Comparison of ENCODE assay signal across 14 cellular contexts in the genomic region with DNA sequence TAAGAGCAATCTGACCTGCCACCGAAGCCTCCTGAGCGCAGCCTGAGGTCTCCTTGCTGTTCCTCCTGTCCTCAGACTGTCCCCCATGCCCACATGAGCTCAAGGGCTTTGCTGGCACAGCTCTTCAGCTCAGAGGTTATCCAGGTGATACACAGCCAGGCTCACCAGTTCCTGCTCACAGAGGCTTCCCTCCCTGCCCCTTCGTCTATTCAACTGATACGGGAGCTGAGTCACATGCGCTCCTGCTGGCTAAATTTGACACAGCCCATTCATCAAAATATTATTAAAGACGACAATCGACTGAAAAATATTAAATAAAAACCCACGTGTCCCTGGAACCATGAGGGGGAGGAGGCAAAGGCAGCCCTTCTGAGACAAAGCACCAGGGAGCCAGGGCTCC. TPM values are rescaled to one million over a fixed set of nuclear protein-coding genes. Genes with fewer than 3 reads are reported as not detected.
DNase-seq lines count a peak whose midpoint lies in the region; ATAC-seq, FAIRE-seq and TF ChIP-seq lines count a peak whose summit lies in the region.
"Had no signal": no experiment of that assay in that cellular context is flagged by ENCODE, and none has a peak within 500 bp of the region (broad histone marks: within the 10 kb centered on the region; RNA-seq: fewer than 3 reads in every experiment).

No MANE protein-coding gene starts in this region.

- peak overlapping the region; percentile 40 for H3K27ac Mint-ChIP-seq in activated T-cell treated with anti-CD3 and anti-CD28 coated beads, Interleukin-2, amount 50 U/mL, for 24 hours
- H3K27ac Mint-ChIP-seq: activated CD4-positive, alpha-beta T cell treated with anti-CD3 and anti-CD28 coated beads for 36 hours had no signal

- no peaks in the 10 kb centered on the region for H3K9me3 ChIP-seq in subcutaneous abdominal adipose tissue (ENCODE audit: control insufficient read depth in 5 of 5, low read length in 5 of 5)

- no peak for ATAC-seq in activated T-cell treated with anti-CD3 and anti-CD28 coated beads, Interleukin-2, amount 50 U/mL, for 4 hours
- ATAC-seq in left ventricle myocardium superior = peak; percentile 63
- ATAC-seq: activated CD4-positive, alpha-beta T cell treated with anti-CD3 and anti-CD28 coated beads for 36 hours had no signal

- H3K27me3 ChIP-seq in bronchial epithelial cell (ENCODE audit: control insufficient read depth, insufficient read depth, low read length) (no peaks in the 10 kb centered on the region), subcutaneous abdominal adipose tissue (ENCODE audit: control insufficient read depth in 5 of 5, insufficient read depth in 4 of 5, low read length in 5 of 5) (no peaks in the 10 kb centered on the region)

- H3K27me3 Mint-ChIP-seq in activated T-cell treated with anti-CD3 and anti-CD28 coated beads, Interleukin-2, amount 50 U/mL, for 24 hours = no peaks in the 10 kb centered on the region
- no peaks in the 10 kb centered on the region for H3K27me3 Mint-ChIP-seq in activated T-cell treated with anti-CD3 and anti-CD28 coated beads, Interleukin-2, amount 50 U/mL, for 4 hours (ENCODE audit: low read depth)
- H3K27me3 Mint-ChIP-seq: activated CD4-positive, alpha-beta T cell treated with anti-CD3 and anti-CD28 coated beads for 36 hours had no signal

- peaks cover 15 to 79% (median 46%) of the 10 kb centered on the region in 5 donors for H3K4me1 ChIP-seq in subcutaneous abdominal adipose tissue (ENCODE audit: control insufficient read depth in 5 of 5, insufficient read depth in 5 of 5, low read length in 5 of 5)

- TF ChIP-seq CTCF in bronchial epithelial cell (IDR thresholded peaks at IDR 0.05; ENCODE audit: insufficient read depth, low read length, severe bottlenecking) = peak; percentile 9

- H3K4me3 Mint-ChIP-seq in activated T-cell treated with anti-CD3 and anti-CD28 coated beads, Interleukin-2, amount 50 U/mL, for 24 hours = no peak overlapping the region
- H3K4me3 Mint-ChIP-seq in activated T-cell treated with anti-CD3 and anti-CD28 coated beads, Interleukin-2, amount 50 U/mL, for 4 hours = no peak overlapping the region
- H3K4me3 Mint-ChIP-seq: activated CD4-positive, alpha-beta T cell treated with anti-CD3 and anti-CD28 coated beads for 36 hours had no signal

- peaks cover 35% of the 10 kb centered on the region for H3K36me3 Mint-ChIP-seq in activated T-cell treated with anti-CD3 and anti-CD28 coated beads, Interleukin-2, amount 50 U/mL, for 24 hours (ENCODE audit: low read depth)
- peaks cover 5% of the 10 kb centered on the region for H3K36me3 Mint-ChIP-seq in activated T-cell treated with anti-CD3 and anti-CD28 coated beads, Interleukin-2, amount 50 U/mL, for 4 hours (ENCODE audit: insufficient read depth)

- H3K9me3 Mint-ChIP-seq in activated T-cell treated with anti-CD3 and anti-CD28 coated beads, Interleukin-2, amount 50 U/mL, for 24 hours = no peaks in the 10 kb centered on the region
- no peaks in the 10 kb centered on the region for H3K9me3 Mint-ChIP-seq in activated T-cell treated with anti-CD3 and anti-CD28 coated beads, Interleukin-2, amount 50 U/mL, for 4 hours
- H3K9me3 Mint-ChIP-seq: nephron had no signal

- intact Hi-C loops in left ventricle myocardium superior (cut with micrococcal nuclease) = no loop called here
- intact Hi-C loops in posterior cingulate gyrus (cut with DNase I) = no loop called here

- no peak overlapping the region for H3K9ac ChIP-seq in subcutaneous abdominal adipose tissue (ENCODE audit: low read length in 5 of 5)

- peak overlapping the region; percentile 24 for H3K27ac ChIP-seq in subcutaneous abdominal adipose tissue (ENCODE audit: low read depth, low read length)

- DNase-seq in activated T-cell treated with anti-CD3 and anti-CD28 coated beads, Interleukin-2, amount 50 U/mL, for 24 hours = no peak
- DNase-seq in activated T-cell treated with anti-CD3 and anti-CD28 coated beads, Interleukin-2, amount 50 U/mL, for 4 hours = no peak
- DNase-seq in bronchial epithelial cell (ENCODE audit: low read depth) (peak; percentile 53), left ventricle myocardium superior (peak; percentile 31), posterior cingulate gyrus (no peak), kidney glomerular epithelial cell (lab: John Stamatoyannopoulos, UW) (no peak)
- DNase-seq in stimulated activated CD4-positive, alpha-beta T cell treated with anti-CD3 and anti-CD28 coated beads, Interleukin-15, amount 100 ng/mL, for 24 hours = no peak
- DNase-seq: ACHN; activated CD4-positive, alpha-beta T cell treated with anti-CD3 and anti-CD28 coated beads for 36 hours had no signal

- no peak for FAIRE-seq in bronchial epithelial cell (lab: Jason Lieb, UNC)
- FAIRE-seq: D721Med, frontal cortex had no signal

- H3K4me1 Mint-ChIP-seq in activated T-cell treated with anti-CD3 and anti-CD28 coated beads, Interleukin-2, amount 50 U/mL, for 24 hours (ENCODE audit: low read depth) = peaks cover 66% of the 10 kb centered on the region
- H3K4me1 Mint-ChIP-seq in activated T-cell treated with anti-CD3 and anti-CD28 coated beads, Interleukin-2, amount 50 U/mL, for 4 hours (ENCODE audit: low read depth) = peaks cover 54% of the 10 kb centered on the region

- H3K36me3 ChIP-seq in bronchial epithelial cell (ENCODE audit: control insufficient read depth, insufficient read depth, low read length) = peaks cover 7% of the 10 kb centered on the region
- H3K36me3 ChIP-seq in subcutaneous abdominal adipose tissue (ENCODE audit: control insufficient read depth in 5 of 5, insufficient read depth in 5 of 5, low read length in 5 of 5) = peaks cover 0 to 21% (median 8%) of the 10 kb centered on the region in 5 donors

- no peak overlapping the region for H3K4me3 ChIP-seq in bronchial epithelial cell (ENCODE audit: low read depth, low read length)
- no peak overlapping the region for H3K4me3 ChIP-seq in subcutaneous abdominal adipose tissue (ENCODE audit: low read depth in 1 of 5, low read length in 5 of 5)

RNA-seq across cellular contexts. Expression of a gene that starts 40.7 kb away (rescaled TPM):
- total RNA-seq in activated T-cell treated with anti-CD3 and anti-CD28 coated beads, Interleukin-2, amount 50 U/mL, for 4 hours = 1 to 10 TPM; 5.4 to 6.0 (median 5.7) TPM
- total RNA-seq in bronchial epithelial cell (0.26 and 0.64 TPM in 2 replicates), left ventricle myocardium superior (7.7 TPM)

RNA-seq across cellular contexts. Expression of a gene that starts 44.8 kb away (rescaled TPM):
- total RNA-seq in activated T-cell treated with anti-CD3 and anti-CD28 coated beads, Interleukin-2, amount 50 U/mL, for 4 hours = 10 to 100 TPM; 17.7 to 20.1 (median 18.2) TPM
- total RNA-seq in bronchial epithelial cell (38.2 and 41.1 TPM in 2 replicates), left ventricle myocardium superior (52.8 TPM)

RNA-seq across cellular contexts. Expression of a gene that starts 53.7 kb away (rescaled TPM):
- not detected for total RNA-seq in activated T-cell treated with anti-CD3 and anti-CD28 coated beads, Interleukin-2, amount 50 U/mL, for 4 hours
- total RNA-seq in bronchial epithelial cell = not detected in 2 replicates
- not detected for total RNA-seq in left ventricle myocardium superior
- total RNA-seq: activated CD4-positive, alpha-beta T cell treated with anti-CD3 and anti-CD28 coated beads for 36 hours; frontal cortex; M059J had no signal

Comparison
In these comparisons a context has a peak if more than half of its experiments do, and no peak if none do; other contexts are left out.
1. DNase-seq: peak in bronchial epithelial cell (single experiment) and left ventricle myocardium superior (single experiment); none in activated T-cell treated with anti-CD3 and anti-CD28 coated beads, Interleukin-2, amount 50 U/mL, for 24 hours (single experiment), activated T-cell treated with anti-CD3 and anti-CD28 coated beads, Interleukin-2, amount 50 U/mL, for 4 hours (single experiment), posterior cingulate gyrus (0 of 10), stimulated activated CD4-positive, alpha-beta T cell treated with anti-CD3 and anti-CD28 coated beads, Interleukin-15, amount 100 ng/mL, for 24 hours (single experiment) and kidney glomerular epithelial cell (single experiment).